ENCODE assay signal across 12 cellular contexts in the genomic region with DNA sequence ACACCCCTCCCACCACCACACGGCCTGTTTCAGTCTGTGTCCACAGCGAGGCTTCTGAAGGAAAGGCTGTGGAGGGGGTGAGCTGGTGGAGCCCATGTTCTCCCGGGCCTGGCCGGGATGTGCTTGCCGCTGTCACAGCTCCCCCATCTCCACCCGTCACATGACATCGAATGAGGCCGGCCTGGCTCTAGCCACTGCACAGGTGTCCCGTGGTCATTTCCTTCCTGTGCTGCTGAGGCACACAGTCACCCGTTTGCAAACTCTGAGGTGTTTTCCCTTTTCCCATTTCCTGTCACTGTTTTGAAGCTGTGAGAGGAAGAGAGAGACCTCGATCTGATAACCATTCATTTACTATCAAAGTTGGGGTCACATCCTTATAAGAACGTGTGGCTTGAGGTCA. TPM values are rescaled to one million over a fixed set of nuclear protein-coding genes. Genes with fewer than 3 reads are reported as not detected.
DNase-seq lines count a peak whose midpoint lies in the region; ATAC-seq and TF ChIP-seq lines count a peak whose summit lies in the region.
"Had no signal": no experiment of that assay in that cellular context is flagged by ENCODE, and none has a peak within 500 bp of the region (broad histone marks: within the 10 kb centered on the region; RNA-seq: fewer than 3 reads in every experiment).

No MANE protein-coding gene starts in this region.

- POLR2A ChIA-PET in WTC11 (lab: Charles Lee): no interaction called here

- H3K27me3 Mint-ChIP-seq in WTC11 (ENCODE audit: low read depth): no peaks in the 10 kb centered on the region; the same call in 1 of the 2 replicates
- peaks cover 2 to 6% (median 4%) of the 10 kb centered on the region in 3 donors for H3K27me3 Mint-ChIP-seq in CD14-positive monocyte (ENCODE audit: low read depth in 3 of 3)

- in situ Hi-C loops in mammary epithelial cell (cut with MboI; ENCODE audit: low sequenced_read_pairs in 2 of 2): no loop called here

- CTCF ChIA-PET in mammary epithelial cell (lab: Charles Lee; ENCODE audit: low non-redundant PET) (no interaction called here), WTC11 (lab: Charles Lee) (interaction anchor here (0.6 to 1.7 kb wide), 4 partner anchors 27 to 65 kb away, joined by 4 to 9 read pairs (median 4); no protein-coding TSS in a partner anchor)

- WGBS in mammary epithelial cell (ENCODE audit: low coverage, missing lambda C conversion rate): 90% methylated on average over 10 of the region's 12 CpGs

- H3K27ac Mint-ChIP-seq in WTC11: no peak overlapping the region
- H3K27ac Mint-ChIP-seq in CD14-positive monocyte: no peak overlapping the region

- intact Hi-C loops in breast epithelium (cut with DNase I; ENCODE audit: low total_unique reads) (loop anchor here (10.0 kb wide), 1 partner anchor 55 kb away; the partner anchor contains the start of gene CLDN5), mammary epithelial cell (cut with micrococcal nuclease) (no loop called here), left ventricle myocardium superior (cut with micrococcal nuclease) (no loop called here), CD14-positive monocyte (cut with micrococcal nuclease) (no loop called here)

- BruUV-seq in mammary epithelial cell (replicated peaks; lab: Mats Ljungman, UMichigan): no TSS peak

- no peak overlapping the region for H3K4me3 ChIP-seq in breast epithelium
- H3K4me3 ChIP-seq in mammary epithelial cell (replicated peaks in 1 of 3; ENCODE audit: insufficient read depth in 1 of 3, low read depth in 2 of 3, low read length in 3 of 3): no peak overlapping the region
- H3K4me3 ChIP-seq in subcutaneous abdominal adipose tissue (ENCODE audit: low read depth in 1 of 5, low read length in 5 of 5): no peak overlapping the region
- H3K4me3 ChIP-seq: GM23248, hepatocyte had no signal

- H3K4me1 Mint-ChIP-seq in WTC11 (peaks cover 10% of the 10 kb centered on the region), CD14-positive monocyte (peaks cover 42% of the 10 kb centered on the region)

- H3K4me1 ChIP-seq in breast epithelium (no peaks in the 10 kb centered on the region), mammary epithelial cell (ENCODE audit: insufficient read depth, low read length) (peaks cover 31% of the 10 kb centered on the region), subcutaneous abdominal adipose tissue (ENCODE audit: control insufficient read depth in 5 of 5, insufficient read depth in 5 of 5, low read length in 5 of 5) (peaks cover 0 to 38% (median 0%) of the 10 kb centered on the region in 5 donors)
- H3K4me1 ChIP-seq: BE2C had no signal

- H3K36me3 ChIP-seq in breast epithelium (no peaks in the 10 kb centered on the region), mammary epithelial cell (ENCODE audit: insufficient read depth, low read length) (no peaks in the 10 kb centered on the region), subcutaneous abdominal adipose tissue (ENCODE audit: control insufficient read depth in 5 of 5, insufficient read depth in 5 of 5, low read length in 5 of 5) (no peaks in the 10 kb centered on the region)
- H3K36me3 ChIP-seq: BE2C had no signal

- H3K36me3 Mint-ChIP-seq in WTC11 (no peaks in the 10 kb centered on the region), CD14-positive monocyte (no peaks in the 10 kb centered on the region)

- H4K20me1 ChIP-seq in mammary epithelial cell (ENCODE audit: insufficient read depth, low read length): no peaks in the 10 kb centered on the region

- H2AFZ ChIP-seq in mammary epithelial cell (ENCODE audit: low read depth, low read length): no peak overlapping the region
- H2AFZ ChIP-seq: GM23248, hepatocyte had no signal

- H3K9ac ChIP-seq in mammary epithelial cell (ENCODE audit: insufficient read depth, low read length): no peak overlapping the region
- no peak overlapping the region for H3K9ac ChIP-seq in subcutaneous abdominal adipose tissue (ENCODE audit: low read length in 5 of 5)
- H3K9ac ChIP-seq: GM23248 had no signal

- H3K9me3 ChIP-seq in breast epithelium (no peaks in the 10 kb centered on the region), mammary epithelial cell (replicated peaks; ENCODE audit: insufficient read depth, low read length) (no peaks in the 10 kb centered on the region), subcutaneous abdominal adipose tissue (ENCODE audit: control insufficient read depth in 5 of 5, low read length in 5 of 5) (no peaks in the 10 kb centered on the region)
- H3K9me3 ChIP-seq: BE2C had no signal

- no peaks in the 10 kb centered on the region for H3K79me2 ChIP-seq in mammary epithelial cell (ENCODE audit: insufficient read depth, low read length)
- H3K79me2 ChIP-seq: hepatocyte had no signal

- H3K9me3 Mint-ChIP-seq in WTC11 (no peaks in the 10 kb centered on the region), CD14-positive monocyte (no peaks in the 10 kb centered on the region)

- no peak for TF ChIP-seq POLR2A in breast epithelium (IDR thresholded peaks at IDR 0.05)

- ATAC-seq in WTC11 (0 out of 2 replicates have a peak, but pooled peaks have one; percentile 28), left ventricle myocardium superior (peak; percentile 66), GM21360 (IDR thresholded peaks at IDR 0.05; ENCODE audit: unreplicated experiment) (no peak)

- dilution Hi-C loops in mammary epithelial cell (cut with HindIII; ENCODE audit: low sequenced_read_pairs): no loop called here

- peak overlapping the region; percentile 10 to 61 for H3K27ac ChIP-seq in breast epithelium
- no peak overlapping the region for H3K27ac ChIP-seq in mammary epithelial cell (ENCODE audit: insufficient read depth, low read depth, low read length)
- peak overlapping the region; percentile 83 for H3K27ac ChIP-seq in subcutaneous abdominal adipose tissue (ENCODE audit: low read depth, low read length)
- H3K27ac ChIP-seq: GM23248, hepatocyte had no signal

- no peak overlapping the region for H3K4me2 ChIP-seq in mammary epithelial cell (ENCODE audit: insufficient read depth, low read depth, low read length)
- H3K4me2 ChIP-seq: hepatocyte had no signal

- no peak for TF ChIP-seq CTCF in breast epithelium (IDR thresholded peaks at IDR 0.05)
- no peak for TF ChIP-seq CTCF in mammary epithelial cell (conservative IDR thresholded peaks at IDR 0.05 in 1 of 2, IDR thresholded peaks at IDR 0.05 in 1 of 2; ENCODE audit: extremely low read depth in 1 of 2, insufficient read depth in 1 of 2, low read depth in 1 of 2, low read length in 2 of 2)
- no peak for TF ChIP-seq CTCF in WTC11 (IDR thresholded peaks at IDR 0.05)
- no peak for TF ChIP-seq CTCF in CD14-positive monocyte (IDR thresholded peaks at IDR 0.05)
- TF ChIP-seq CTCF in GM20000 (IDR thresholded peaks at IDR 0.05; ENCODE audit: extremely low read depth, missing control alignments): no peak

- DNase-seq in breast epithelium (ENCODE audit: low spot score in 2 of 2) (peak in 1 of 2 donors; percentile 24), mammary epithelial cell (no peak), WTC11 (ENCODE audit: low spot score) (no peak), left ventricle myocardium superior (peak; percentile 51), CD14-positive monocyte (ENCODE audit: low spot score) (no peak), GM20000 (ENCODE audit: low spot score) (no peak)
- DNase-seq: BE2C, GM23248, OCI-M1 had no signal

- H3K4me3 Mint-ChIP-seq in WTC11: no peak overlapping the region
- H3K4me3 Mint-ChIP-seq in CD14-positive monocyte: no peak overlapping the region

- H3K27me3 ChIP-seq in breast epithelium (peaks cover 0 to 6% of the 10 kb centered on the region in 2 donors), mammary epithelial cell (ENCODE audit: insufficient read depth, low read length) (no peaks in the 10 kb centered on the region), subcutaneous abdominal adipose tissue (ENCODE audit: control insufficient read depth in 5 of 5, insufficient read depth in 4 of 5, low read length in 5 of 5) (peaks cover 5 to 17% (median 6%) of the 10 kb centered on the region in 5 donors)
- H3K27me3 ChIP-seq: BE2C, hepatocyte had no signal

TF ChIP-seq in WTC11, 78 proteins besides CTCF, POLR2A, EP300 and RAD21 (continues in another document):
- TF ChIP-seq ZNF219 (CRISPR knock-in tag; IDR thresholded peaks at IDR 0.05; ENCODE audit: borderline replicate concordance) (no peak), CREB1 (CRISPR knock-in tag; IDR thresholded peaks at IDR 0.05) (no peak), HMGA2 (CRISPR knock-in tag; IDR thresholded peaks at IDR 0.05) (no peak), NR1H2 (CRISPR knock-in tag; IDR thresholded peaks at IDR 0.05) (no peak), ZBTB43 (CRISPR knock-in tag; IDR thresholded peaks at IDR 0.05) (no peak), E2F4 (CRISPR knock-in tag; IDR thresholded peaks at IDR 0.05; ENCODE audit: borderline replicate concordance, low read depth) (no peak), NFYB (CRISPR knock-in tag; conservative IDR thresholded peaks at IDR 0.05; ENCODE audit: low read depth) (no peak), JUN (CRISPR knock-in tag; IDR thresholded peaks at IDR 0.05) (no peak), CBFB (CRISPR knock-in tag; IDR thresholded peaks at IDR 0.05; ENCODE audit: low read depth) (no peak), ZNF263 (CRISPR knock-in tag; IDR thresholded peaks at IDR 0.05; ENCODE audit: low read depth) (no peak), RELA (CRISPR knock-in tag; IDR thresholded peaks at IDR 0.05; ENCODE audit: borderline replicate concordance) (no peak)

RNA-seq across cellular contexts. Expression of gene CLDN5, which starts 55.7 kb away (rescaled TPM):
- total RNA-seq in breast epithelium (100 to 1,000 TPM in 1 of 3 donors, 10 to 100 TPM in 2; 65.0 to 301 (median 65.1) TPM), mammary epithelial cell (not detected), WTC11 (2021) (1.0 to 1.9 TPM (median 1.5 TPM) in 3 replicates), left ventricle myocardium superior (25.5 TPM)
- polyA plus RNA-seq in mammary epithelial cell (0.03 TPM), CD14-positive monocyte (under 1 TPM; 0.27 to 0.35 TPM)
- polyA minus RNA-seq in mammary epithelial cell: not detected
- total RNA-seq: GM23248 had no signal
- polyA plus RNA-seq: GM23248 had no signal
